In genomic region chr22:45239378-45240136, GRCh38 we compare ENCODE assay signal across 8 cellular contexts. TPM values are rescaled to one million over a fixed set of nuclear protein-coding genes. Genes with fewer than 3 reads are reported as not detected.
DNase-seq lines count a peak whose midpoint lies in the region; ATAC-seq and TF ChIP-seq lines count a peak whose summit lies in the region.

No MANE protein-coding gene starts in this region.

- no peaks in the 10 kb centered on the region for H3K36me3 ChIP-seq in PC-9 (ENCODE audit: low read depth)
- H3K36me3 ChIP-seq in esophagus (ENCODE audit: control insufficient read depth in 2 of 2, insufficient read depth in 2 of 2, low read length in 1 of 2): peaks cover 0 to 5% of the 10 kb centered on the region in 2 donors
- H3K36me3 ChIP-seq in ovary: no peaks in the 10 kb centered on the region

- no peaks in the 10 kb centered on the region for H3K9me2 ChIP-seq in PC-9 (ENCODE audit: insufficient read depth)

- POLR2A ChIA-PET in PC-9 (lab: Charles Lee; ENCODE audit: unreplicated experiment): no interaction called here

- ATAC-seq in GM19397 (IDR thresholded peaks at IDR 0.05; ENCODE audit: unreplicated experiment): no peak
- ATAC-seq in GM18858 (IDR thresholded peaks at IDR 0.05; ENCODE audit: unreplicated experiment): no peak

- CTCF ChIA-PET in PC-9 (lab: Charles Lee): no interaction called here

- H2AFZ ChIP-seq in PC-9: no peak overlapping the region

- TF ChIP-seq CTCF in GM12875 (IDR thresholded peaks at IDR 0.05; ENCODE audit: borderline replicate concordance, insufficient read depth, low read depth, low read length) (no peak), PC-9 (conservative IDR thresholded peaks at IDR 0.05) (no peak), ovary (IDR thresholded peaks at IDR 0.05) (no peak)

- peaks cover 12% of the 10 kb centered on the region; the same call in 1 of the 2 replicates for H3F3A ChIP-seq in PC-9 (ENCODE audit: insufficient read depth, low read depth)

- H3K79me2 ChIP-seq in PC-9 (ENCODE audit: low read depth): peaks cover 9% of the 10 kb centered on the region; the same call in 1 of the 2 replicates

- H3K27me3 ChIP-seq in PC-9 (ENCODE audit: insufficient read depth, low read depth) (no peaks in the 10 kb centered on the region), esophagus (ENCODE audit: control insufficient read depth in 1 of 2, insufficient read depth in 2 of 2, low read length in 2 of 2) (no peaks in the 10 kb centered on the region), ovary (no peaks in the 10 kb centered on the region)

- BruUV-seq in PC-9 (replicated peaks; lab: Mats Ljungman, UMichigan): TSS peak; percentile 21

- no peak for TF ChIP-seq POLR2A in ovary (IDR thresholded peaks at IDR 0.05)

- no peaks in the 10 kb centered on the region for H3K9me3 ChIP-seq in PC-9 (ENCODE audit: insufficient read depth, low read depth)
- H3K9me3 ChIP-seq in esophagus (ENCODE audit: control insufficient read depth in 2 of 2, insufficient read depth in 1 of 2, low read depth in 1 of 2, low read length in 1 of 2): no peaks in the 10 kb centered on the region
- H3K9me3 ChIP-seq in ovary: no peaks in the 10 kb centered on the region

- no peak overlapping the region for H3K27ac ChIP-seq in PC-9
- H3K27ac ChIP-seq in esophagus (ENCODE audit: low read depth in 2 of 2, low read length in 1 of 2): peak overlapping the region in 1 of 2 donors; percentile 73
- no peak overlapping the region for H3K27ac ChIP-seq in ovary

- peaks cover 11% of the 10 kb centered on the region; the same call in 1 of the 2 replicates for H4K20me1 ChIP-seq in PC-9 (ENCODE audit: insufficient read depth)

- H3K4me3 ChIP-seq in GM12875 (ENCODE audit: low read depth, low read length) (peak overlapping the region; percentile 91), PC-9 (peak overlapping the region; percentile 90), esophagus (ENCODE audit: low read depth in 1 of 2, low read length in 2 of 2) (peak overlapping the region; percentile 71 to 87), ovary (peak overlapping the region; percentile 76)

- H3K4me2 ChIP-seq in PC-9: peak overlapping the region; percentile 99

- TF ChIP-seq EP300 in ovary (IDR thresholded peaks at IDR 0.05): no peak

- H3K4me1 ChIP-seq in PC-9 (replicated peaks; ENCODE audit: insufficient read depth): peaks cover 12% of the 10 kb centered on the region
- H3K4me1 ChIP-seq in esophagus (ENCODE audit: control insufficient read depth in 2 of 2, insufficient read depth in 2 of 2, low read length in 1 of 2): peaks cover 7 to 23% of the 10 kb centered on the region in 2 donors
- peaks cover 7% of the 10 kb centered on the region for H3K4me1 ChIP-seq in ovary (ENCODE audit: insufficient read depth)

- DNase-seq in PC-9 (no peak), ovary (no peak), GM19240 (ENCODE audit: insufficient read length, low spot score) (no peak), pons (ENCODE audit: low spot score) (no peak)

- intact Hi-C loops in PC-9 (cut with micrococcal nuclease; ENCODE audit: unreplicated experiment) (loop anchor here (10.0 kb wide), 1 partner anchor 75 kb away; the partner anchor contains the start of gene NUP50), ovary (cut with DNase I) (loop anchor here in 1 of 4 donors (10.0 kb wide), 1 partner anchor 75 kb away; the partner anchor contains the start of gene NUP50)

- WGBS in esophagus, 2 donors: 24 to 36% methylated on average over 12 of the region's 12 CpGs
- WGBS in ovary, 3 donors: 35 to 44% (median 40%) methylated on average over 12 of the region's 12 CpGs

RNA-seq across cellular contexts. Expression of gene KIAA0930, which starts 1.1 kb away (rescaled TPM):
- total RNA-seq in PC-9 (2021): 55.5 and 62.6 TPM in 2 replicates
- polyA plus RNA-seq in esophagus: 10 to 100 TPM; 21.7 to 29.0 TPM
- 10 to 100 TPM; 14.8 to 40.0 (median 33.9) TPM for total RNA-seq in ovary
- 10 to 100 TPM; 17.3 to 19.4 TPM for polyA plus RNA-seq in ovary

RNA-seq across cellular contexts. Expression of gene UPK3A, which starts 45.2 kb away (rescaled TPM):
- total RNA-seq in PC-9 (2021) (1.0 and 1.4 TPM in 2 replicates), ovary (not detected)
- polyA plus RNA-seq in esophagus (not detected), ovary (under 1 TPM in 1 of 2 donors, not detected in 1; 0.22 TPM)
